In the genomic region with DNA sequence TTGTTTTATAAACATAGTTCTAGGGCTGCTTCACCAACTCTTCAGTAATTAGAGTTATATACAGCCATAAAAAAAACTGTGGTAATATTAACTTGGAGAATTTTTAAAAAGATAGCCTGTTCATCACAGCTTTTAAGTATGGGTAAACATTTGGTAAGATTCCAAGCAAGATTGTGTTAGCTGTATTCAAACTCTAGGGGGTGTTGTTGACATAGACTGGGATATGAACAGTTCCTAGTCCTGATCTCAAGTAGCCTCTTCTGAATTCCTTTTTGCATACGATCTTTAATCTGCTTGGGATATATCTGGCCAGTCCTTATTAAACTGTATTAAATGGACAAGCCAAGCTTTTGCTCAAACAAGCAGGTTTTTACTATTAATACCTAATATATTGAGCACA, we compare ENCODE assay signal across 8 cellular contexts. TPM values are rescaled to one million over a fixed set of nuclear protein-coding genes. Genes with fewer than 3 reads are reported as not detected.
DNase-seq lines count a peak whose midpoint lies in the region; ATAC-seq and TF ChIP-seq lines count a peak whose summit lies in the region.

No MANE protein-coding gene starts in this region.

- H3K9me3 Mint-ChIP-seq in T-helper 1 cell treated with Interleukin-12 subunit alpha and Interleukin-12 subunit beta and Interleukin-4 antibody, amounts not matched to agents 30 μg/mL and 1 μg/mL, for 36 hours: no peaks in the 10 kb centered on the region

- TF ChIP-seq CTCF in brain microvascular endothelial cell (IDR thresholded peaks at IDR 0.05; ENCODE audit: low read depth, low read length, missing control alignments): peak; percentile 57

- peaks cover 48% of the 10 kb centered on the region for H3K36me3 ChIP-seq in brain microvascular endothelial cell (replicated peaks)

- no peaks in the 10 kb centered on the region for H3K27me3 Mint-ChIP-seq in T-helper 1 cell treated with Interleukin-12 subunit alpha and Interleukin-12 subunit beta and Interleukin-4 antibody, amounts not matched to agents 30 μg/mL and 1 μg/mL, for 36 hours (ENCODE audit: low read depth)

- H3K27ac Mint-ChIP-seq in T-helper 1 cell treated with Interleukin-12 subunit alpha and Interleukin-12 subunit beta and Interleukin-4 antibody, amounts not matched to agents 30 μg/mL and 1 μg/mL, for 36 hours: peak overlapping the region; percentile 45

- H3K4me3 ChIP-seq in brain microvascular endothelial cell (ENCODE audit: low read depth, low read length): no peak overlapping the region

- H3K27me3 ChIP-seq in brain microvascular endothelial cell (replicated peaks): no peaks in the 10 kb centered on the region

- DNase-seq in T-helper 1 cell: no peak
- DNase-seq in NCI-H2029 (lab: John Stamatoyannopoulos, UW): peak; percentile 32
- peak; percentile 42 for DNase-seq in brain microvascular endothelial cell
- DNase-seq in left colon: no peak
- DNase-seq in COLO668 (lab: John Stamatoyannopoulos, UW; ENCODE audit: unreplicated experiment): no peak

- H3K27ac ChIP-seq in brain microvascular endothelial cell: no peak overlapping the region

- ATAC-seq in left colon (peak; percentile 83), GM21423 (IDR thresholded peaks at IDR 0.05; ENCODE audit: unreplicated experiment) (no peak), GM18870 (IDR thresholded peaks at IDR 0.05; ENCODE audit: unreplicated experiment) (no peak)

- peaks cover 27% of the 10 kb centered on the region for H3K4me1 Mint-ChIP-seq in T-helper 1 cell treated with Interleukin-12 subunit alpha and Interleukin-12 subunit beta and Interleukin-4 antibody, amounts not matched to agents 30 μg/mL and 1 μg/mL, for 36 hours (ENCODE audit: low read depth)

- peaks cover 31% of the 10 kb centered on the region for H3K36me3 Mint-ChIP-seq in T-helper 1 cell treated with Interleukin-12 subunit alpha and Interleukin-12 subunit beta and Interleukin-4 antibody, amounts not matched to agents 30 μg/mL and 1 μg/mL, for 36 hours (ENCODE audit: low read depth)

- in situ Hi-C loops in brain microvascular endothelial cell (cut with HindIII; ENCODE audit: low pct_ligation_motif_present, low sequenced_read_pairs): no loop called here

- intact Hi-C loops in left colon (cut with DNase I, micrococcal nuclease): no loop called here

- no peak overlapping the region for H3K4me3 Mint-ChIP-seq in T-helper 1 cell treated with Interleukin-12 subunit alpha and Interleukin-12 subunit beta and Interleukin-4 antibody, amounts not matched to agents 30 μg/mL and 1 μg/mL, for 36 hours

RNA-seq across cellular contexts. Expression of gene NOP58, which starts 13.4 kb away (rescaled TPM):
- 10 to 100 TPM; 29.8 to 41.3 TPM for total RNA-seq in left colon

RNA-seq across cellular contexts. Expression of gene SUMO1, which starts 40.5 kb away (rescaled TPM):
- total RNA-seq in left colon: 10 to 100 TPM; 72.5 to 76.4 TPM

Comparison
In these comparisons a context has a peak if more than half of its experiments do, and no peak if none do; other contexts are left out.
1. DNase-seq: peak in NCI-H2029 (single experiment) and brain microvascular endothelial cell (single experiment); none in T-helper 1 cell (0 of 5), left colon (0 of 2) and COLO668 (single experiment).